Comparison of ENCODE assay signal across 1 cellular context in genomic region chr2:191660575-191660974, GRCh38.
TF ChIP-seq lines count a peak whose summit lies in the region.

No MANE protein-coding gene starts in this region.

TF ChIP-seq in liver, 16 proteins besides CTCF, POLR2A, EP300 and RAD21 (continued from another document):
- peak; percentile 50 for TF ChIP-seq MAX (IDR thresholded peaks at IDR 0.05)
- TF ChIP-seq HNF4A (conservative IDR thresholded peaks at IDR 0.05): peak; percentile 53 to 54
- no peak for TF ChIP-seq FOXA1 (IDR thresholded peaks at IDR 0.05)
